Comparison of ENCODE assay signal across 16 cellular contexts in genomic region chr17:1034652-1035210, GRCh38.
"Had no signal": no experiment of that assay in that cellular context is flagged by ENCODE, and none has a peak within 500 bp of the region (broad histone marks: within the 10 kb centered on the region; RNA-seq: fewer than 3 reads in every experiment).

No MANE protein-coding gene starts in this region.

- H3K4me1 Mint-ChIP-seq: activated naive CD8-positive, alpha-beta T cell treated with anti-CD3 and anti-CD28 coated beads, Interleukin-2, amount 50 U/mL, for 24 hours had no signal

- ATAC-seq: activated naive CD8-positive, alpha-beta T cell treated with anti-CD3 and anti-CD28 coated beads, Interleukin-2, amount 50 U/mL, for 24 hours; effector memory CD8-positive, alpha-beta T cell; foreskin keratinocyte; left ventricle myocardium superior; naive thymus-derived CD8-positive, alpha-beta T cell; stimulated activated effector memory CD8-positive, alpha-beta T cell treated with anti-CD3 and anti-CD28 coated beads, Interleukin-12 subunit alpha, Interleukin-12 subunit beta, amount 100 ng/mL, for 72 hours had no signal

- DNase-seq: activated CD4-positive, CD25-positive, alpha-beta regulatory T cell treated with anti-CD3 and anti-CD28 coated beads, Interleukin-2, amount 50 U/mL, for 72 hours; activated naive CD4-positive, alpha-beta T cell treated with anti-CD3 and anti-CD28 coated beads for 36 hours; activated naive CD8-positive, alpha-beta T cell treated with anti-CD3 and anti-CD28 coated beads, Interleukin-2, amount 50 U/mL, for 24 hours; activated T-cell treated with anti-CD3 and anti-CD28 coated beads for 4 hours; dermis blood vessel endothelial cell; effector memory CD8-positive, alpha-beta T cell; foreskin keratinocyte; head of caudate nucleus; kidney glomerular epithelial cell; left ventricle myocardium superior; naive thymus-derived CD8-positive, alpha-beta T cell; stimulated activated CD4-positive, alpha-beta T cell treated with anti-CD3 and anti-CD28 coated beads, Interleukin-12 subunit alpha, Interleukin-12 subunit beta, amount 100 ng/mL, for 4 hours; stimulated activated CD4-positive, alpha-beta T cell treated with anti-CD3 and anti-CD28 coated beads, Interleukin-2, amount 100 ng/mL, for 24 hours had no signal

- H3K4me3 Mint-ChIP-seq: activated naive CD4-positive, alpha-beta T cell treated with anti-CD3 and anti-CD28 coated beads for 36 hours; activated naive CD8-positive, alpha-beta T cell treated with anti-CD3 and anti-CD28 coated beads, Interleukin-2, amount 50 U/mL, for 24 hours; effector memory CD8-positive, alpha-beta T cell; memory B cell; naive thymus-derived CD8-positive, alpha-beta T cell; stimulated activated effector memory CD8-positive, alpha-beta T cell treated with anti-CD3 and anti-CD28 coated beads, Interleukin-12 subunit alpha, Interleukin-12 subunit beta, amount 100 ng/mL, for 72 hours had no signal

- H3K27ac Mint-ChIP-seq: activated naive CD4-positive, alpha-beta T cell treated with anti-CD3 and anti-CD28 coated beads for 36 hours; activated naive CD8-positive, alpha-beta T cell treated with anti-CD3 and anti-CD28 coated beads, Interleukin-2, amount 50 U/mL, for 24 hours; activated T-helper 2 cell treated with anti-CD3 and anti-CD28 coated beads, Interferon-gamma antibody, Interleukin-2, Interleukin-4, amounts not matched to agents 10 μg/mL and 5 μg/mL and 100 μg/mL, durations not matched to agents 14 hours and 24 hours and 36 hours; memory B cell; stimulated activated effector memory CD8-positive, alpha-beta T cell treated with anti-CD3 and anti-CD28 coated beads, Interleukin-12 subunit alpha, Interleukin-12 subunit beta, amount 100 ng/mL, for 72 hours had no signal

- H3K9me3 Mint-ChIP-seq: activated naive CD4-positive, alpha-beta T cell treated with anti-CD3 and anti-CD28 coated beads for 36 hours; activated naive CD8-positive, alpha-beta T cell treated with anti-CD3 and anti-CD28 coated beads, Interleukin-2, amount 50 U/mL, for 24 hours; activated T-helper 2 cell treated with anti-CD3 and anti-CD28 coated beads, Interferon-gamma antibody, Interleukin-2, Interleukin-4, amounts not matched to agents 10 μg/mL and 5 μg/mL and 100 μg/mL, durations not matched to agents 14 hours and 24 hours and 36 hours; effector memory CD8-positive, alpha-beta T cell; memory B cell; naive thymus-derived CD8-positive, alpha-beta T cell; stimulated activated effector memory CD8-positive, alpha-beta T cell treated with anti-CD3 and anti-CD28 coated beads, Interleukin-12 subunit alpha, Interleukin-12 subunit beta, amount 100 ng/mL, for 72 hours had no signal

- H3K27me3 Mint-ChIP-seq: activated naive CD8-positive, alpha-beta T cell treated with anti-CD3 and anti-CD28 coated beads, Interleukin-2, amount 50 U/mL, for 24 hours; effector memory CD8-positive, alpha-beta T cell; memory B cell; naive thymus-derived CD8-positive, alpha-beta T cell had no signal
